ENCODE assay signal across 8 cellular contexts in the genomic region with DNA sequence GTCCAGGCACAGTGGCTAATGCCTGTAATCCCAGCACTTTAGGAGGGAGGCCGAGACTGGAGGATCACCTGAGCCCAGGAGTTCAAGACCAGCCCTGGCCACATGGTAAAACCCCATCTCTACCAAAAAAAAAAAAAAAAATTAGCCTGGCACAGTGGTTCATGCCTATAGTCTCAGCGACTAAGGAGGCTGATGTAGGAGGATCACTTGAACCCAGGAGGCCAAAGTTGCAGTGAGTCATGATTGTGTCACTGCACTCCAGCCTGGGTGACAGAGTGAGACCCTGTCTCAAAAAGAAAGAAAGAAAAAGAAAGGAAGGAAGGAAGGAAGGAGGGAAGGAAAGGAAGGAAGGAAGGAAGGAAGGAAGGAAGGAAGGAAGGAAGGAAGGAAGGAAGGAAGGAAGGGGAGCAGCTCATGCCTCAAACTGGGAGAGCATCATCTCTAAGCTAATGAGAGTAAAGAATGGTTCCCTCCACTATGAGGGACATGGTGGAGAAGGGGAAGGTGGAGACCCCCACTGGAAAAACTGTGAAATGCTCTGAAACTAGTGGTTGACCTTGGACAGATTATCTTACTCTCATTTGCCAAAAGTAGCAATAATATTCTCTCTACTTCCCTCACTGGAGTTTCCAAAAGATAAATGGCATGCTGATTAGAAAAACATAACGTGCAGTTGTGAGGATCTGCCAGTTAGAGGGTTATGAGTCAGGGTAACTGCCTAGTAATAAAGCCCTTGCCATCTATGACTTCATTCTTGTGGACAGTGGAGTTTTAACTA. TPM values are rescaled to one million over a fixed set of nuclear protein-coding genes. Genes with fewer than 3 reads are reported as not detected.
DNase-seq lines count a peak whose midpoint lies in the region; ATAC-seq and TF ChIP-seq lines count a peak whose summit lies in the region.

No MANE protein-coding gene starts in this region.

- no peaks in the 10 kb centered on the region for H3K36me3 ChIP-seq in Karpas-422 (ENCODE audit: insufficient read depth, low read length)
- no peaks in the 10 kb centered on the region for H3K36me3 ChIP-seq in ovary
- no peaks in the 10 kb centered on the region for H3K36me3 ChIP-seq in gastroesophageal sphincter

- ATAC-seq in activated T-helper 17 cell treated with anti-CD3 and anti-CD28 coated beads, Interleukin-2, amount 50 U/mL, for 72 hours (replicated peaks), result peak; percentile 75
- peak; percentile 74 to 78 for ATAC-seq in natural killer cell treated with Interleukin-12 subunit alpha and Interleukin-12 subunit beta and Interleukin-15 and Interleukin-18, amount 100 ng/mL, for 72 hours
- ATAC-seq in HG03439 (IDR thresholded peaks at IDR 0.05; ENCODE audit: unreplicated experiment) (no peak), gastroesophageal sphincter (no peak)

- H3K9me3 Mint-ChIP-seq in activated CD4-positive, alpha-beta T cell treated with anti-CD3 and anti-CD28 coated beads, Interleukin-2, amount 10 ng/mL, durations not matched to agents 24 days and 14 days, result peaks cover 5% of the 10 kb centered on the region
- H3K9me3 Mint-ChIP-seq in activated T-helper 17 cell treated with anti-CD3 and anti-CD28 coated beads, Interleukin-2, amount 50 U/mL, for 72 hours, result no peaks in the 10 kb centered on the region
- no peaks in the 10 kb centered on the region for H3K9me3 Mint-ChIP-seq in natural killer cell treated with Interleukin-12 subunit alpha and Interleukin-12 subunit beta and Interleukin-15 and Interleukin-18, amount 100 ng/mL, for 72 hours

- peaks cover 5% of the 10 kb centered on the region for H3K36me3 Mint-ChIP-seq in activated CD4-positive, alpha-beta T cell treated with anti-CD3 and anti-CD28 coated beads, Interleukin-2, amount 10 ng/mL, durations not matched to agents 24 days and 14 days (ENCODE audit: low read depth)
- H3K36me3 Mint-ChIP-seq in activated T-helper 17 cell treated with anti-CD3 and anti-CD28 coated beads, Interleukin-2, amount 50 U/mL, for 72 hours (ENCODE audit: low read depth), result peaks cover 9% of the 10 kb centered on the region
- H3K36me3 Mint-ChIP-seq in natural killer cell treated with Interleukin-12 subunit alpha and Interleukin-12 subunit beta and Interleukin-15 and Interleukin-18, amount 100 ng/mL, for 72 hours, result no peaks in the 10 kb centered on the region

- peak overlapping the region; percentile 95 for H3K27ac Mint-ChIP-seq in activated CD4-positive, alpha-beta T cell treated with anti-CD3 and anti-CD28 coated beads, Interleukin-2, amount 10 ng/mL, durations not matched to agents 24 days and 14 days
- H3K27ac Mint-ChIP-seq in activated T-helper 17 cell treated with anti-CD3 and anti-CD28 coated beads, Interleukin-2, amount 50 U/mL, for 72 hours, result peak overlapping the region; percentile 96
- peak overlapping the region; percentile 94 to 98 for H3K27ac Mint-ChIP-seq in natural killer cell treated with Interleukin-12 subunit alpha and Interleukin-12 subunit beta and Interleukin-15 and Interleukin-18, amount 100 ng/mL, for 72 hours

- H3K4me1 ChIP-seq in Karpas-422 (ENCODE audit: low read length), result no peaks in the 10 kb centered on the region
- H3K4me1 ChIP-seq in ovary (ENCODE audit: insufficient read depth), result peaks cover 2% of the 10 kb centered on the region
- H3K4me1 ChIP-seq in gastroesophageal sphincter, result peaks cover 0 to 11% (median 0%) of the 10 kb centered on the region in 3 donors

- no peak for TF ChIP-seq EP300 in ovary (IDR thresholded peaks at IDR 0.05)
- TF ChIP-seq EP300 in gastroesophageal sphincter (IDR thresholded peaks at IDR 0.05), result no peak

- H3K27ac ChIP-seq in Karpas-422 (ENCODE audit: low read length), result no peak overlapping the region
- H3K27ac ChIP-seq in ovary, result no peak overlapping the region
- no peak overlapping the region for H3K27ac ChIP-seq in gastroesophageal sphincter

- TF ChIP-seq POLR2A in ovary (IDR thresholded peaks at IDR 0.05) (no peak), gastroesophageal sphincter (IDR thresholded peaks at IDR 0.05) (no peak)

- WGBS in ovary, 3 donors, result 26 to 40% (median 38%) methylated on average over 3 of the region's 3 CpGs
- WGBS in gastroesophageal sphincter (ENCODE audit: low coverage in 1 of 2), 2 donors, result 14 to 41% methylated on average over 2 to 3 of the region's 3 CpGs

- peaks cover 2% of the 10 kb centered on the region for H3K27me3 Mint-ChIP-seq in activated CD4-positive, alpha-beta T cell treated with anti-CD3 and anti-CD28 coated beads, Interleukin-2, amount 10 ng/mL, durations not matched to agents 24 days and 14 days
- no peaks in the 10 kb centered on the region for H3K27me3 Mint-ChIP-seq in activated T-helper 17 cell treated with anti-CD3 and anti-CD28 coated beads, Interleukin-2, amount 50 U/mL, for 72 hours
- no peaks in the 10 kb centered on the region for H3K27me3 Mint-ChIP-seq in natural killer cell treated with Interleukin-12 subunit alpha and Interleukin-12 subunit beta and Interleukin-15 and Interleukin-18, amount 100 ng/mL, for 72 hours

- no peak overlapping the region for H3K9ac ChIP-seq in Karpas-422 (ENCODE audit: low read length)

- peaks cover 58% of the 10 kb centered on the region for H3K4me1 Mint-ChIP-seq in activated CD4-positive, alpha-beta T cell treated with anti-CD3 and anti-CD28 coated beads, Interleukin-2, amount 10 ng/mL, durations not matched to agents 24 days and 14 days
- peaks cover 53% of the 10 kb centered on the region for H3K4me1 Mint-ChIP-seq in activated T-helper 17 cell treated with anti-CD3 and anti-CD28 coated beads, Interleukin-2, amount 50 U/mL, for 72 hours
- peaks cover 50% of the 10 kb centered on the region in 2 donors for H3K4me1 Mint-ChIP-seq in natural killer cell treated with Interleukin-12 subunit alpha and Interleukin-12 subunit beta and Interleukin-15 and Interleukin-18, amount 100 ng/mL, for 72 hours (ENCODE audit: low read depth in 2 of 2)

- H3K27me3 ChIP-seq in Karpas-422 (ENCODE audit: low read length) (no peaks in the 10 kb centered on the region), ovary (no peaks in the 10 kb centered on the region), gastroesophageal sphincter (no peaks in the 10 kb centered on the region)

- H3K4me3 Mint-ChIP-seq in activated CD4-positive, alpha-beta T cell treated with anti-CD3 and anti-CD28 coated beads, Interleukin-2, amount 10 ng/mL, durations not matched to agents 24 days and 14 days, result peak overlapping the region; percentile 64
- H3K4me3 Mint-ChIP-seq in activated T-helper 17 cell treated with anti-CD3 and anti-CD28 coated beads, Interleukin-2, amount 50 U/mL, for 72 hours, result peak overlapping the region; percentile 78
- peak overlapping the region; percentile 71 for H3K4me3 Mint-ChIP-seq in natural killer cell treated with Interleukin-12 subunit alpha and Interleukin-12 subunit beta and Interleukin-15 and Interleukin-18, amount 100 ng/mL, for 72 hours

- peak; percentile 76 for DNase-seq in activated CD4-positive, alpha-beta T cell treated with anti-CD3 and anti-CD28 coated beads, Interleukin-2, amount 10 ng/mL, durations not matched to agents 24 days and 14 days
- DNase-seq in activated CD4-positive, alpha-beta T cell treated with anti-CD3 and anti-CD28 coated beads, Interleukin-2, amount 50 U/mL, for 1 hour, result no peak
- peak; percentile 62 for DNase-seq in Karpas-422
- DNase-seq in natural killer cell treated with Interleukin-12 subunit alpha and Interleukin-12 subunit beta and Interleukin-15 and Interleukin-18, amount 100 ng/mL, for 72 hours (ENCODE audit: low spot score), result no peak
- no peak for DNase-seq in ovary

- no peaks in the 10 kb centered on the region for H3K79me2 ChIP-seq in Karpas-422 (ENCODE audit: low read length)

- H3K4me3 ChIP-seq in Karpas-422 (ENCODE audit: low read length), result no peak overlapping the region
- no peak overlapping the region for H3K4me3 ChIP-seq in ovary
- H3K4me3 ChIP-seq in gastroesophageal sphincter, result no peak overlapping the region

- H2AFZ ChIP-seq in Karpas-422 (ENCODE audit: low read length), result no peak overlapping the region

- no peaks in the 10 kb centered on the region for H3K9me2 ChIP-seq in Karpas-422 (replicated peaks; ENCODE audit: insufficient read depth, low read length)

- H3K4me2 ChIP-seq in Karpas-422 (ENCODE audit: low read depth, low read length, poor library complexity, severe bottlenecking), result no peak overlapping the region

- no peaks in the 10 kb centered on the region for H4K20me1 ChIP-seq in Karpas-422 (ENCODE audit: insufficient read depth, low read depth, low read length)

- intact Hi-C loops in activated CD4-positive, alpha-beta T cell treated with anti-CD3 and anti-CD28 coated beads, Interleukin-2, amount 10 ng/mL, durations not matched to agents 24 days and 14 days (cut with micrococcal nuclease), result loop anchor here (1.0 to 10.0 kb wide), 9 partner anchors 21 to 591 kb away; a partner anchor contains a TSS
- intact Hi-C loops in ovary (cut with DNase I), result no loop called here

- H3K9me3 ChIP-seq in Karpas-422 (ENCODE audit: low read length) (no peaks in the 10 kb centered on the region), ovary (no peaks in the 10 kb centered on the region), gastroesophageal sphincter (no peaks in the 10 kb centered on the region)

- no peak for TF ChIP-seq CTCF in ovary (IDR thresholded peaks at IDR 0.05)
- TF ChIP-seq CTCF in gastroesophageal sphincter (IDR thresholded peaks at IDR 0.05), result peak in 1 of 4 experiments; percentile 15

RNA-seq across cellular contexts. Expression of a gene that starts 16.8 kb away (rescaled TPM):
- total RNA-seq in activated CD4-positive, alpha-beta T cell treated with anti-CD3 and anti-CD28 coated beads, Interleukin-2, amount 10 ng/mL, durations not matched to agents 24 days and 14 days, result 44.4 and 50.9 TPM in 2 replicates
- total RNA-seq in Karpas-422 (2014; rRNA removed; shearing (Covaris generic); ENCODE audit: low replicate concordance), result not detected in 2 replicates
- 100 to 1,000 TPM; 106 to 142 TPM for total RNA-seq in activated T-helper 17 cell treated with anti-CD3 and anti-CD28 coated beads, Interleukin-2, amount 50 U/mL, for 72 hours
- total RNA-seq in natural killer cell treated with Interleukin-12 subunit alpha and Interleukin-12 subunit beta and Interleukin-15 and Interleukin-18, amount 100 ng/mL, for 72 hours, result 100 to 1,000 TPM in 1 of 2 donors, 10 to 100 TPM in 1; 75.5 to 136 TPM
- total RNA-seq in ovary, result 1 to 10 TPM; 1.7 to 7.9 (median 5.6) TPM
- polyA plus RNA-seq in ovary, result 10 to 100 TPM; 19.3 to 39.7 TPM
- total RNA-seq in gastroesophageal sphincter, result 10 to 100 TPM; 16.8 to 43.3 (median 32.5) TPM

RNA-seq across cellular contexts. Expression of a gene that starts 37.6 kb away (rescaled TPM):
- total RNA-seq in activated CD4-positive, alpha-beta T cell treated with anti-CD3 and anti-CD28 coated beads, Interleukin-2, amount 10 ng/mL, durations not matched to agents 24 days and 14 days, result 4.9 and 6.0 TPM in 2 replicates
- 0.07 TPM in 1 of 2 replicates, not detected in the other for total RNA-seq in Karpas-422 (2014; rRNA removed; shearing (Covaris generic); ENCODE audit: low replicate concordance)
- 1 to 10 TPM; 5.1 to 5.6 TPM for total RNA-seq in activated T-helper 17 cell treated with anti-CD3 and anti-CD28 coated beads, Interleukin-2, amount 50 U/mL, for 72 hours
- total RNA-seq in natural killer cell treated with Interleukin-12 subunit alpha and Interleukin-12 subunit beta and Interleukin-15 and Interleukin-18, amount 100 ng/mL, for 72 hours, result 1 to 10 TPM; 6.6 to 8.8 TPM
- total RNA-seq in ovary (1 to 10 TPM in 6 of 7 donors, under 1 TPM in 1; 0.58 to 3.1 (median 1.9) TPM), gastroesophageal sphincter (10 to 100 TPM in 1 of 4 donors, 1 to 10 TPM in 3; 4.2 to 14.3 (median 7.9) TPM)
- polyA plus RNA-seq in ovary, result 1 to 10 TPM; 5.5 to 6.2 TPM

RNA-seq across cellular contexts. Expression of a gene that starts 46.1 kb away (rescaled TPM):
- not detected in 2 replicates for total RNA-seq in activated CD4-positive, alpha-beta T cell treated with anti-CD3 and anti-CD28 coated beads, Interleukin-2, amount 10 ng/mL, durations not matched to agents 24 days and 14 days
- not detected in 2 replicates for total RNA-seq in Karpas-422 (2014; rRNA removed; shearing (Covaris generic); ENCODE audit: low replicate concordance)
- total RNA-seq in activated T-helper 17 cell treated with anti-CD3 and anti-CD28 coated beads, Interleukin-2, amount 50 U/mL, for 72 hours, result not detected
- 1 to 10 TPM in 1 of 2 donors, not detected in 1; 1.2 TPM for total RNA-seq in natural killer cell treated with Interleukin-12 subunit alpha and Interleukin-12 subunit beta and Interleukin-15 and Interleukin-18, amount 100 ng/mL, for 72 hours
- total RNA-seq in ovary (100 to 1,000 TPM in 6 of 7 donors, 10 to 100 TPM in 1; 86.7 to 145 (median 137) TPM), gastroesophageal sphincter (10 to 100 TPM; 18.2 to 69.3 (median 52.6) TPM)
- 100 to 1,000 TPM; 109 to 131 TPM for polyA plus RNA-seq in ovary

RNA-seq across cellular contexts. Expression of a gene that starts 46.6 kb away (rescaled TPM):
- total RNA-seq in activated CD4-positive, alpha-beta T cell treated with anti-CD3 and anti-CD28 coated beads, Interleukin-2, amount 10 ng/mL, durations not matched to agents 24 days and 14 days, result not detected in 2 replicates
- not detected in 2 replicates for total RNA-seq in Karpas-422 (2014; rRNA removed; shearing (Covaris generic); ENCODE audit: low replicate concordance)
- total RNA-seq in activated T-helper 17 cell treated with anti-CD3 and anti-CD28 coated beads, Interleukin-2, amount 50 U/mL, for 72 hours, result under 1 TPM in 1 of 2 donors, not detected in 1; 0.45 TPM
- under 1 TPM in 1 of 2 donors, not detected in 1; 0.64 TPM for total RNA-seq in natural killer cell treated with Interleukin-12 subunit alpha and Interleukin-12 subunit beta and Interleukin-15 and Interleukin-18, amount 100 ng/mL, for 72 hours
- total RNA-seq in ovary, result 100 to 1,000 TPM in 5 of 7 donors, 10 to 100 TPM in 2; 71.8 to 166 (median 127) TPM
- 100 to 1,000 TPM in 1 of 2 donors, 10 to 100 TPM in 1; 92.7 to 143 TPM for polyA plus RNA-seq in ovary
- total RNA-seq in gastroesophageal sphincter, result 10 to 100 TPM in 3 of 4 donors, 1 to 10 TPM in 1; 6.5 to 42.4 (median 28.7) TPM

Comparison
In these comparisons a context has a peak if more than half of its experiments do, and no peak if none do; other contexts are left out.
1. DNase-seq: peak in activated CD4-positive, alpha-beta T cell treated with anti-CD3 and anti-CD28 coated beads, Interleukin-2, amount 10 ng/mL, durations not matched to agents 24 days and 14 days (single experiment) and Karpas-422 (single experiment); none in activated CD4-positive, alpha-beta T cell treated with anti-CD3 and anti-CD28 coated beads, Interleukin-2, amount 50 U/mL, for 1 hour (single experiment), natural killer cell treated with Interleukin-12 subunit alpha and Interleukin-12 subunit beta and Interleukin-15 and Interleukin-18, amount 100 ng/mL, for 72 hours (single experiment) and ovary (0 of 5).
2. ATAC-seq: peak in activated T-helper 17 cell treated with anti-CD3 and anti-CD28 coated beads, Interleukin-2, amount 50 U/mL, for 72 hours (single experiment) and natural killer cell treated with Interleukin-12 subunit alpha and Interleukin-12 subunit beta and Interleukin-15 and Interleukin-18, amount 100 ng/mL, for 72 hours (2 of 2); none in HG03439 (single experiment) and gastroesophageal sphincter (single experiment).
3. RNA of a gene that starts 46.1 kb away (total RNA-seq): 86.7 to 145 TPM in ovary and 18.2 to 69.3 TPM in gastroesophageal sphincter; 1.2 TPM in natural killer cell treated with Interleukin-12 subunit alpha and Interleukin-12 subunit beta and Interleukin-15 and Interleukin-18, amount 100 ng/mL, for 72 hours, not detected in activated CD4-positive, alpha-beta T cell treated with anti-CD3 and anti-CD28 coated beads, Interleukin-2, amount 10 ng/mL, durations not matched to agents 24 days and 14 days, not detected in Karpas-422 and not detected in activated T-helper 17 cell treated with anti-CD3 and anti-CD28 coated beads, Interleukin-2, amount 50 U/mL, for 72 hours; every median in the first group is over 4 times any median in the second.
4. Peak in every context shown above with its lines, with median percentiles within 50 percentile points of each other: H3K27ac Mint-ChIP-seq and H3K4me3 Mint-ChIP-seq.